In the genomic region with DNA sequence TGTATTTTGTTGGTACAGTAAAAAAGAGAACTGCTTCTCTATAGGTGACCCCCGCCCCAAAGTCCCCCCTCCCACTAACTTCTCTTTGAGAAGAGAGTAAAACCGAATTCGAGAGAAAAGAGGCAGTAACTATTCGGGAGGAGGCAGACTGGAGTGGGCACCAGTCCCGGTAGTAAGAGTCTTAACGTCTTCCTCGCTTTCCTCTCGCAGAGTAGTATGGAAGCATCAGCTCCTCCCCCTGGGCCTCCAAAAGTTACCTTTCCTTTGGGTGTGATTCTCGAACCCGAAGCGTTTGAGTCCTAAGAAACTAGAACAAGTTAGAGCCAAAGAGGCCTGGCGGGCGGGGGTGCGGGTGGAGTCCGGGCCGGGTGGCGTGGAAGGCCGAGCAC, we compare ENCODE assay signal across 8 cellular contexts. TPM values are rescaled to one million over a fixed set of nuclear protein-coding genes. Genes with fewer than 3 reads are reported as not detected.
DNase-seq lines count a peak whose midpoint lies in the region; ATAC-seq, FAIRE-seq and TF ChIP-seq lines count a peak whose summit lies in the region.

No MANE protein-coding gene starts in this region.

- POLR2A ChIA-PET in activated naive CD8-positive, alpha-beta T cell treated with anti-CD3 and anti-CD28 coated beads, Interleukin-2, amount 10 ng/mL, durations not matched to agents 7 days and 5 days (lab: Charles Lee): interaction anchor here (1.1 kb wide), 1 partner anchor 73 kb away, joined by 3 read pairs; no protein-coding TSS in a partner anchor

- peak overlapping the region; percentile 46 to 89 (median 78) for H3K4me3 ChIP-seq in heart left ventricle

- peaks cover 0 to 55% (median 6%) of the 10 kb centered on the region in 12 donors for H3K4me1 ChIP-seq in heart left ventricle

- H3K36me3 ChIP-seq in heart left ventricle: no peaks in the 10 kb centered on the region

- peak in 3 of 4 donors; percentile 27 to 36 (median 27) for ATAC-seq in heart left ventricle
- no peak for ATAC-seq in Right ventricle myocardium inferior
- peak; percentile 51 for ATAC-seq in activated naive CD8-positive, alpha-beta T cell treated with anti-CD3 and anti-CD28 coated beads, Interleukin-2, amount 10 ng/mL, durations not matched to agents 7 days and 5 days (ENCODE audit: low read depth)
- ATAC-seq in stimulated activated effector memory CD8-positive, alpha-beta T cell treated with anti-CD3 and anti-CD28 coated beads, Interleukin-12 subunit alpha, Interleukin-12 subunit beta, amount 100 ng/mL, for 72 hours: peak; percentile 11
- no peak for ATAC-seq in GM21390 (IDR thresholded peaks at IDR 0.05; ENCODE audit: unreplicated experiment)

- no peak overlapping the region for H3K27ac Mint-ChIP-seq in activated naive CD8-positive, alpha-beta T cell treated with anti-CD3 and anti-CD28 coated beads, Interleukin-2, amount 10 ng/mL, durations not matched to agents 7 days and 5 days
- peak overlapping the region; percentile 29 for H3K27ac Mint-ChIP-seq in stimulated activated effector memory CD8-positive, alpha-beta T cell treated with anti-CD3 and anti-CD28 coated beads, Interleukin-12 subunit alpha, Interleukin-12 subunit beta, amount 100 ng/mL, for 72 hours

- H3K27me3 ChIP-seq in heart left ventricle: no peaks in the 10 kb centered on the region

- no peak for DNase-seq in heart left ventricle
- DNase-seq in Right ventricle myocardium inferior (ENCODE audit: missing footprints): no peak
- no peak for DNase-seq in activated naive CD8-positive, alpha-beta T cell treated with anti-CD3 and anti-CD28 coated beads, Interleukin-2, amount 10 ng/mL, durations not matched to agents 7 days and 5 days
- DNase-seq in inferior parietal cortex (ENCODE audit: extremely low spot score): peak; percentile 55
- no peak for DNase-seq in stimulated activated effector memory CD8-positive, alpha-beta T cell treated with anti-CD3 and anti-CD28 coated beads, Interleukin-12 subunit alpha, Interleukin-12 subunit beta, amount 100 ng/mL, for 72 hours (ENCODE audit: low spot score in 2 of 2)
- no peak for DNase-seq in NCI-H774 (lab: John Stamatoyannopoulos, UW)
- no peak for DNase-seq in GM12892 (ENCODE audit: insufficient read length)

- peak overlapping the region; percentile 77 for H3K4me3 Mint-ChIP-seq in activated naive CD8-positive, alpha-beta T cell treated with anti-CD3 and anti-CD28 coated beads, Interleukin-2, amount 10 ng/mL, durations not matched to agents 7 days and 5 days
- H3K4me3 Mint-ChIP-seq in stimulated activated effector memory CD8-positive, alpha-beta T cell treated with anti-CD3 and anti-CD28 coated beads, Interleukin-12 subunit alpha, Interleukin-12 subunit beta, amount 100 ng/mL, for 72 hours: peak overlapping the region; percentile 78

- no peaks in the 10 kb centered on the region for H3K36me3 Mint-ChIP-seq in activated naive CD8-positive, alpha-beta T cell treated with anti-CD3 and anti-CD28 coated beads, Interleukin-2, amount 10 ng/mL, durations not matched to agents 7 days and 5 days
- H3K36me3 Mint-ChIP-seq in stimulated activated effector memory CD8-positive, alpha-beta T cell treated with anti-CD3 and anti-CD28 coated beads, Interleukin-12 subunit alpha, Interleukin-12 subunit beta, amount 100 ng/mL, for 72 hours: no peaks in the 10 kb centered on the region

- H3K9me3 Mint-ChIP-seq in activated naive CD8-positive, alpha-beta T cell treated with anti-CD3 and anti-CD28 coated beads, Interleukin-2, amount 10 ng/mL, durations not matched to agents 7 days and 5 days: no peaks in the 10 kb centered on the region
- no peaks in the 10 kb centered on the region for H3K9me3 Mint-ChIP-seq in stimulated activated effector memory CD8-positive, alpha-beta T cell treated with anti-CD3 and anti-CD28 coated beads, Interleukin-12 subunit alpha, Interleukin-12 subunit beta, amount 100 ng/mL, for 72 hours

- TF ChIP-seq POLR2A in heart left ventricle (IDR thresholded peaks at IDR 0.05) (no peak), GM12892 (IDR thresholded peaks at IDR 0.05; ENCODE audit: low read depth, low read length) (no peak)

- no peak for FAIRE-seq in GM12892 (lab: Jason Lieb, UNC)

- 2% methylated on average over 17 to 18 of the region's 18 CpGs for WGBS in heart left ventricle, 4 donors

- no peaks in the 10 kb centered on the region for H3K9me3 ChIP-seq in heart left ventricle

- H3K27me3 Mint-ChIP-seq in activated naive CD8-positive, alpha-beta T cell treated with anti-CD3 and anti-CD28 coated beads, Interleukin-2, amount 10 ng/mL, durations not matched to agents 7 days and 5 days: peaks cover 40% of the 10 kb centered on the region

- intact Hi-C loops in heart left ventricle (cut with DNase I): loop anchor here in 3 of 10 donors (5.0 to 10.0 kb wide), 3 partner anchors 78 to 88 kb away; no protein-coding TSS in a partner anchor
- intact Hi-C loops in Right ventricle myocardium inferior (cut with DNase I): loop anchor here (5.0 kb wide), 2 partner anchors 37 to 93 kb away; a partner anchor contains a TSS

- peaks cover 7% of the 10 kb centered on the region for H3K4me1 Mint-ChIP-seq in activated naive CD8-positive, alpha-beta T cell treated with anti-CD3 and anti-CD28 coated beads, Interleukin-2, amount 10 ng/mL, durations not matched to agents 7 days and 5 days
- H3K4me1 Mint-ChIP-seq in stimulated activated effector memory CD8-positive, alpha-beta T cell treated with anti-CD3 and anti-CD28 coated beads, Interleukin-12 subunit alpha, Interleukin-12 subunit beta, amount 100 ng/mL, for 72 hours: peaks cover 27% of the 10 kb centered on the region

- peak overlapping the region; percentile 81 to 96 (median 84) for H3K27ac ChIP-seq in heart left ventricle

- TF ChIP-seq CTCF in heart left ventricle (IDR thresholded peaks at IDR 0.05): no peak

RNA-seq across cellular contexts. Expression of a gene that starts 0.4 kb away (rescaled TPM):
- total RNA-seq in heart left ventricle (10 to 100 TPM in 8 of 9 donors, 1 to 10 TPM in 1; 9.7 to 37.3 (median 11.1) TPM), Right ventricle myocardium inferior (11.6 TPM)
- 1 to 10 TPM; 3.2 to 6.3 TPM for polyA plus RNA-seq in heart left ventricle
- total RNA-seq in activated naive CD8-positive, alpha-beta T cell treated with anti-CD3 and anti-CD28 coated beads, Interleukin-2, amount 10 ng/mL, durations not matched to agents 7 days and 5 days: 1 to 10 TPM; 3.9 to 4.1 TPM
- 36.6 TPM for polyA plus RNA-seq in GM12892 (2012; ENCODE audit: missing spikeins)

Comparison
In these comparisons a context has a peak if more than half of its experiments do, and no peak if none do; other contexts are left out.
1. ATAC-seq: peak in heart left ventricle (3 of 4), activated naive CD8-positive, alpha-beta T cell treated with anti-CD3 and anti-CD28 coated beads, Interleukin-2, amount 10 ng/mL, durations not matched to agents 7 days and 5 days (single experiment) and stimulated activated effector memory CD8-positive, alpha-beta T cell treated with anti-CD3 and anti-CD28 coated beads, Interleukin-12 subunit alpha, Interleukin-12 subunit beta, amount 100 ng/mL, for 72 hours (single experiment); none in Right ventricle myocardium inferior (single experiment) and GM21390 (single experiment).